ENCODE assay signal across 23 cellular contexts in the genomic region with DNA sequence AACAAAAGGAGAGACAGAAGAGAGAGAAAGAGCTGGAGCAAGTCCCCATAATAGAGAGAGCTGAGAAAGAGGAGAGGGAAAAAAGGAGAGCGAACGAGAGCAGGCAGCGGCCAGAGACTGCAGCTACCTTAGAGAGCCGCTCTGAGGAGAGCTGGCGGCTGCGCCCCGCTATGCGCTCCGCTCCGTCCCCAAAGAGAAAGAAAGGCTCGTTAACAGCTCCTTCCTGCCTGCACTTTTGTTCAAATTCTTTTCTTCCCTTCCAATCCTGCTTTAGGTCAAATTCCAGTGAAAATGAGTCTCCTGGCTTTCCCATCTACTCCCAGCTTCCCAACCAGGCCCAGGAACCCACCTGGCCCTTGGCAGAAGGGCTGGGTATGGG. TPM values are rescaled to one million over a fixed set of nuclear protein-coding genes. Genes with fewer than 3 reads are reported as not detected.
DNase-seq lines count a peak whose midpoint lies in the region; ATAC-seq and TF ChIP-seq lines count a peak whose summit lies in the region.
"Had no signal": no experiment of that assay in that cellular context is flagged by ENCODE, and none has a peak within 500 bp of the region (broad histone marks: within the 10 kb centered on the region; RNA-seq: fewer than 3 reads in every experiment).

No MANE protein-coding gene starts in this region.

- no peak for TF ChIP-seq EP300 in gastroesophageal sphincter (IDR thresholded peaks at IDR 0.05)

- H3K4me1 Mint-ChIP-seq in endothelial cell (ENCODE audit: unreplicated experiment), result peaks cover 40% of the 10 kb centered on the region

- peaks cover 0 to 16% of the 10 kb centered on the region in 2 donors for H3K36me3 ChIP-seq in gastroesophageal sphincter
- H3K36me3 ChIP-seq: left ventricle myocardium inferior had no signal

- no peaks in the 10 kb centered on the region for H3K4me1 ChIP-seq in gastroesophageal sphincter

- H3K27ac Mint-ChIP-seq in endothelial cell (ENCODE audit: unreplicated experiment), result peak overlapping the region; percentile 11
- H3K27ac Mint-ChIP-seq: activated CD8-positive, alpha-beta memory T cell treated with anti-CD3 and anti-CD28 coated beads, Interleukin-2, amount 10 ng/mL, durations not matched to agents 7 days and 5 days; activated naive CD4-positive, alpha-beta T cell treated with anti-CD3 and anti-CD28 coated beads, Interleukin-2, amount 10 ng/mL, durations not matched to agents 7 days and 5 days; mesothelial cell of epicardium had no signal

- no peaks in the 10 kb centered on the region for H3K9me3 Mint-ChIP-seq in endothelial cell (ENCODE audit: unreplicated experiment)
- H3K9me3 Mint-ChIP-seq: activated naive CD4-positive, alpha-beta T cell treated with anti-CD3 and anti-CD28 coated beads, Interleukin-2, amount 10 ng/mL, durations not matched to agents 7 days and 5 days; CD4-positive, alpha-beta memory T cell; mesothelial cell of epicardium had no signal

- no peaks in the 10 kb centered on the region for H3K9me3 ChIP-seq in gastroesophageal sphincter
- H3K9me3 ChIP-seq: left ventricle myocardium inferior had no signal

- peak; percentile 60 for DNase-seq in DMS79 treated with DMSO at 0.1 percent for 48 hours (lab: John Stamatoyannopoulos, UW)
- no peak for DNase-seq in DMS79 (lab: John Stamatoyannopoulos, UW)
- DNase-seq in endothelial cell (ENCODE audit: low spot score), result no peak
- peak; percentile 3 for DNase-seq in mesenteric fat pad (ENCODE audit: low spot score)
- DNase-seq in erythroblast (lab: John Stamatoyannopoulos, UW), result no peak
- no peak for DNase-seq in stimulated activated CD4-positive, alpha-beta T cell treated with anti-CD3 and anti-CD28 coated beads, Interleukin-15, amount 100 ng/mL, for 24 hours
- DNase-seq: activated CD4-positive, alpha-beta T cell treated with anti-CD3 and anti-CD28 coated beads, Interleukin-2, amount 50 U/mL, for 1 hour; activated CD8-positive, alpha-beta memory T cell treated with anti-CD3 and anti-CD28 coated beads, Interleukin-2, amount 10 ng/mL, durations not matched to agents 7 days and 5 days; activated naive CD4-positive, alpha-beta T cell treated with anti-CD3 and anti-CD28 coated beads, Interleukin-2, amount 10 ng/mL, durations not matched to agents 7 days and 5 days; amniotic stem cell; CD4-positive, alpha-beta memory T cell; GF-D8; HCEC 1CT; Karpas-422; left ventricle myocardium inferior; NCI-H1694; NCI-H774; trophoblast cell had no signal

- WGBS in gastroesophageal sphincter (ENCODE audit: low coverage in 1 of 2), 2 donors, result 94 to 96% methylated on average over 7 to 8 of the region's 11 CpGs

- H3K36me3 Mint-ChIP-seq in endothelial cell (ENCODE audit: low read depth, unreplicated experiment), result peaks cover 13% of the 10 kb centered on the region
- H3K36me3 Mint-ChIP-seq: activated CD8-positive, alpha-beta memory T cell treated with anti-CD3 and anti-CD28 coated beads, Interleukin-2, amount 10 ng/mL, durations not matched to agents 7 days and 5 days; activated naive CD4-positive, alpha-beta T cell treated with anti-CD3 and anti-CD28 coated beads, Interleukin-2, amount 10 ng/mL, durations not matched to agents 7 days and 5 days had no signal

- H3K27ac ChIP-seq in gastroesophageal sphincter, result no peak overlapping the region
- H3K27ac ChIP-seq: 22Rv1, HL-60, left ventricle myocardium inferior had no signal

- TF ChIP-seq CTCF in endothelial cell (IDR thresholded peaks at IDR 0.05; ENCODE audit: unreplicated experiment) (no peak), gastroesophageal sphincter (IDR thresholded peaks at IDR 0.05) (no peak)

- no peak overlapping the region for H3K4me3 ChIP-seq in gastroesophageal sphincter
- H3K4me3 ChIP-seq: left ventricle myocardium inferior had no signal

- TF ChIP-seq POLR2A in gastroesophageal sphincter (IDR thresholded peaks at IDR 0.05) (no peak), erythroblast (IDR thresholded peaks at IDR 0.05; ENCODE audit: low read length) (no peak)

- no peak overlapping the region for H3K4me3 Mint-ChIP-seq in endothelial cell (ENCODE audit: unreplicated experiment)
- H3K4me3 Mint-ChIP-seq: activated CD8-positive, alpha-beta memory T cell treated with anti-CD3 and anti-CD28 coated beads, Interleukin-2, amount 10 ng/mL, durations not matched to agents 7 days and 5 days; activated naive CD4-positive, alpha-beta T cell treated with anti-CD3 and anti-CD28 coated beads, Interleukin-2, amount 10 ng/mL, durations not matched to agents 7 days and 5 days; CD4-positive, alpha-beta memory T cell; mesothelial cell of epicardium had no signal

- ATAC-seq in gastroesophageal sphincter (no peak), GM18498 (IDR thresholded peaks at IDR 0.05; ENCODE audit: unreplicated experiment) (no peak)
- ATAC-seq: activated CD8-positive, alpha-beta memory T cell treated with anti-CD3 and anti-CD28 coated beads, Interleukin-2, amount 10 ng/mL, durations not matched to agents 7 days and 5 days had no signal

- no peaks in the 10 kb centered on the region for H3K27me3 ChIP-seq in gastroesophageal sphincter

- peaks cover 10% of the 10 kb centered on the region for H3K27me3 Mint-ChIP-seq in endothelial cell (ENCODE audit: unreplicated experiment)
- H3K27me3 Mint-ChIP-seq: activated CD8-positive, alpha-beta memory T cell treated with anti-CD3 and anti-CD28 coated beads, Interleukin-2, amount 10 ng/mL, durations not matched to agents 7 days and 5 days; activated naive CD4-positive, alpha-beta T cell treated with anti-CD3 and anti-CD28 coated beads, Interleukin-2, amount 10 ng/mL, durations not matched to agents 7 days and 5 days; CD4-positive, alpha-beta memory T cell had no signal

RNA-seq across cellular contexts. Expression of a gene that starts 48.2 kb away (rescaled TPM):
- total RNA-seq in endothelial cell (ENCODE audit: unreplicated experiment) (87.9 TPM), mesenteric fat pad (27.5 TPM), gastroesophageal sphincter (10 to 100 TPM; 28.0 to 37.1 (median 33.7) TPM)

Comparison
In these comparisons a context has a peak if more than half of its experiments do, and no peak if none do; other contexts are left out.
1. DNase-seq: peak in DMS79 treated with DMSO at 0.1 percent for 48 hours (single experiment) and mesenteric fat pad (single experiment); none in DMS79 (single experiment), endothelial cell (single experiment), erythroblast (0 of 2) and stimulated activated CD4-positive, alpha-beta T cell treated with anti-CD3 and anti-CD28 coated beads, Interleukin-15, amount 100 ng/mL, for 24 hours (single experiment).